22 cellular contexts compared by ENCODE assay signal in the genomic region with DNA sequence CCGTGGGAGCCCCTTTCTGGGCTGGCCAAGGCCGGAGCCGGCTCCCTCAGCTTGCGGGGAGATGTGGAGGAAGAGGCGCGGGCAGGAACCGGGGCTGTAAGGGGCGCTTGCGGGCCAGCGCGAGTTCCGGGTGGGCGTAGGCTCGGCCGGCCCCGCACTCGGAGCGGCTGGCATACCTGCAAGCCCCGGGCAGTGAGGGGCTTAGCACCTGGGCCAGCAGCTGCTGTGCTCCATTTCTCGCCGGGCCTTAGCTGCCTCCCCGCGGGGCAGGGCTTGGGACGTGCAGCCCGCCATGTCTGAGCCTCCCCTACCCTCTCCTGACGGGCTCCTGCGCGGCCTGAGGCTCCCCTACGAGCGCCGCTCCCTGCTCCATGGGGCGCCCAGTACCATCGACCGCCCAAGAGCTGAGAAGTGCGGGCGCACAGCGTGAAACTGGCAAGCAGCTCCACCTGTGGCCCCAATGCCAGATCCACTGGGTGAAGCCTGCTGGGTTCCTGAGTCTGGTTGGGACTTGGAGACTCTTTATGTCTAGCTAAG.
DNase-seq lines count a peak whose midpoint lies in the region; ATAC-seq and TF ChIP-seq lines count a peak whose summit lies in the region.
"Had no signal": no experiment of that assay in that cellular context is flagged by ENCODE, and none has a peak within 500 bp of the region (broad histone marks: within the 10 kb centered on the region; RNA-seq: fewer than 3 reads in every experiment).

No MANE protein-coding gene starts in this region.

- H3K4me3 ChIP-seq in OCI-LY3 (ENCODE audit: low read length) (peak overlapping the region; percentile 81; the same call in 1 of the 2 replicates), testis (peak overlapping the region; percentile 15 to 50), neuronal stem cell (ENCODE audit: low read length in 2 of 2) (no peak overlapping the region)
- H3K4me3 ChIP-seq: MG63, ovary, right atrium auricular region, uterus had no signal

- H2BK12ac ChIP-seq in neuronal stem cell (ENCODE audit: low read length): no peak overlapping the region

- H3K27ac ChIP-seq in OCI-LY3 (ENCODE audit: low read length) (no peak overlapping the region), testis (no peak overlapping the region), neuronal stem cell (replicated peaks; ENCODE audit: low read length) (no peak overlapping the region)
- H3K27ac ChIP-seq: ovary, right atrium auricular region, uterus had no signal

- peaks cover 2 to 5% of the 10 kb centered on the region in 2 donors for H3K9me3 Mint-ChIP-seq in activated T-cell treated with anti-CD3 and anti-CD28 coated beads, Interleukin-2, amount 50 U/mL, for 72 hours
- H3K9me3 Mint-ChIP-seq in central memory CD8-positive, alpha-beta T cell: no peaks in the 10 kb centered on the region

- TF ChIP-seq POLR2A in testis (IDR thresholded peaks at IDR 0.05): no peak

- no peak overlapping the region for H3K23ac ChIP-seq in neuronal stem cell (ENCODE audit: low read depth, low read length, poor library complexity)

- H2BK15ac ChIP-seq in neuronal stem cell (ENCODE audit: low read length): no peak overlapping the region

- H2BK5ac ChIP-seq in neuronal stem cell (ENCODE audit: low read length): no peak overlapping the region

- H3K9me3 ChIP-seq in OCI-LY3 (ENCODE audit: insufficient read depth, low read length) (no peaks in the 10 kb centered on the region), testis (no peaks in the 10 kb centered on the region), neuronal stem cell (replicated peaks in 1 of 2; ENCODE audit: control insufficient read depth in 2 of 2, insufficient read depth in 1 of 2, low read depth in 1 of 2, low read length in 2 of 2) (peaks cover 0 to 4% of the 10 kb centered on the region in 2 donors)
- H3K9me3 ChIP-seq: lower lobe of right lung, MG63, ovary, right atrium auricular region, uterus had no signal

- H3K27me3 Mint-ChIP-seq in activated T-cell treated with anti-CD3 and anti-CD28 coated beads, Interleukin-2, amount 50 U/mL, for 72 hours (ENCODE audit: low read depth): no peaks in the 10 kb centered on the region
- no peaks in the 10 kb centered on the region for H3K27me3 Mint-ChIP-seq in central memory CD8-positive, alpha-beta T cell

- peak overlapping the region; percentile 92 for H3K27ac Mint-ChIP-seq in activated T-cell treated with anti-CD3 and anti-CD28 coated beads, Interleukin-2, amount 50 U/mL, for 72 hours
- peak overlapping the region; percentile 90 for H3K27ac Mint-ChIP-seq in central memory CD8-positive, alpha-beta T cell (ENCODE audit: low read depth)

- no peak overlapping the region for H3K4ac ChIP-seq in neuronal stem cell (ENCODE audit: low read length)

- H4K91ac ChIP-seq in neuronal stem cell (ENCODE audit: low read depth, low read length, poor library complexity): no peak overlapping the region

- TF ChIP-seq CTCF in OCI-LY3 (IDR thresholded peaks at IDR 0.05; ENCODE audit: low read depth, low read length) (no peak), testis (IDR thresholded peaks at IDR 0.05) (no peak)

- no peak overlapping the region for H3K18ac ChIP-seq in neuronal stem cell (ENCODE audit: low read length)

- no peak for ATAC-seq in activated T-cell treated with anti-CD3 and anti-CD28 coated beads, Interleukin-2, amount 50 U/mL, for 72 hours (replicated peaks in 1 of 2)
- ATAC-seq in central memory CD8-positive, alpha-beta T cell (replicated peaks; ENCODE audit: extremely low read depth, poor library complexity, severe bottlenecking): no peak
- ATAC-seq in GM21786 (IDR thresholded peaks at IDR 0.05; ENCODE audit: unreplicated experiment): no peak

- H3K4me1 ChIP-seq in OCI-LY3 (ENCODE audit: low read length) (peaks cover 11% of the 10 kb centered on the region), testis (no peaks in the 10 kb centered on the region), neuronal stem cell (ENCODE audit: control insufficient read depth in 2 of 2, insufficient read depth in 1 of 2, low read depth in 1 of 2, low read length in 2 of 2) (no peaks in the 10 kb centered on the region)
- H3K4me1 ChIP-seq: lower lobe of right lung, right atrium auricular region, uterus had no signal

- H3K4me2 ChIP-seq in OCI-LY3 (ENCODE audit: low read length): no peak overlapping the region; the same call in 1 of the 2 replicates
- H3K4me2 ChIP-seq in neuronal stem cell (ENCODE audit: insufficient read depth, low read length, poor library complexity, severe bottlenecking): no peak overlapping the region

- no peak overlapping the region for H3K9ac ChIP-seq in OCI-LY3 (ENCODE audit: low read length)
- H3K9ac ChIP-seq in neuronal stem cell (ENCODE audit: low read depth, low read length, poor library complexity): no peak overlapping the region

- H3K36me3 Mint-ChIP-seq in activated T-cell treated with anti-CD3 and anti-CD28 coated beads, Interleukin-2, amount 50 U/mL, for 72 hours (ENCODE audit: insufficient read depth in 2 of 2): peaks cover 2 to 5% of the 10 kb centered on the region in 2 donors
- peaks cover 12% of the 10 kb centered on the region for H3K36me3 Mint-ChIP-seq in central memory CD8-positive, alpha-beta T cell (ENCODE audit: insufficient read depth)

- no peaks in the 10 kb centered on the region for H4K20me1 ChIP-seq in OCI-LY3 (ENCODE audit: insufficient read depth, low read length)

- intact Hi-C loops in testis (cut with DNase I; ENCODE audit: low total_unique reads): no loop called here

- no peaks in the 10 kb centered on the region for H3K36me3 ChIP-seq in OCI-LY3 (replicated peaks; ENCODE audit: low read depth, low read length)
- no peaks in the 10 kb centered on the region for H3K36me3 ChIP-seq in testis (ENCODE audit: low read depth, missing control alignments)
- H3K36me3 ChIP-seq in neuronal stem cell (replicated peaks in 1 of 2; ENCODE audit: control insufficient read depth in 2 of 2, insufficient read depth in 2 of 2, low read length in 2 of 2): no peaks in the 10 kb centered on the region
- H3K36me3 ChIP-seq: lower lobe of right lung, MG63, ovary, right atrium auricular region, uterus had no signal

- no peak overlapping the region for H3K14ac ChIP-seq in neuronal stem cell (ENCODE audit: low read length)

- peak overlapping the region; percentile 85 to 95 for H3K4me3 Mint-ChIP-seq in activated T-cell treated with anti-CD3 and anti-CD28 coated beads, Interleukin-2, amount 50 U/mL, for 72 hours
- H3K4me3 Mint-ChIP-seq in central memory CD8-positive, alpha-beta T cell: peak overlapping the region; percentile 78

- no peaks in the 10 kb centered on the region for H3K79me2 ChIP-seq in OCI-LY3 (ENCODE audit: low read length)

- no peak overlapping the region for H4K8ac ChIP-seq in neuronal stem cell (ENCODE audit: low read depth, low read length)

- H3K27me3 ChIP-seq in OCI-LY3 (ENCODE audit: low read depth, low read length): no peaks in the 10 kb centered on the region; the same call in 1 of the 2 replicates
- H3K27me3 ChIP-seq in testis: no peaks in the 10 kb centered on the region
- H3K27me3 ChIP-seq in neuronal stem cell (ENCODE audit: control insufficient read depth in 3 of 3, insufficient read depth in 3 of 3, low read depth in 1 of 3, low read length in 3 of 3): no peaks in the 10 kb centered on the region
- H3K27me3 ChIP-seq: MG63, ovary, right atrium auricular region, uterus had no signal

- H3K4me1 Mint-ChIP-seq in activated T-cell treated with anti-CD3 and anti-CD28 coated beads, Interleukin-2, amount 50 U/mL, for 72 hours (ENCODE audit: low read depth): peaks cover 15% of the 10 kb centered on the region
- peaks cover 18% of the 10 kb centered on the region for H3K4me1 Mint-ChIP-seq in central memory CD8-positive, alpha-beta T cell

- no peaks in the 10 kb centered on the region for H3K79me1 ChIP-seq in neuronal stem cell (ENCODE audit: low read depth, low read length)

- H2AFZ ChIP-seq in OCI-LY3 (ENCODE audit: low read depth, low read length): no peak overlapping the region
- H2AFZ ChIP-seq in neuronal stem cell (ENCODE audit: low read length): no peak overlapping the region

- H2BK120ac ChIP-seq in neuronal stem cell (ENCODE audit: low read depth, low read length): no peak overlapping the region

- no peak for DNase-seq in activated T-cell treated with anti-CD3 and anti-CD28 coated beads, Interleukin-2, amount 50 U/mL, for 72 hours
- no peak for DNase-seq in activated T-cell treated with anti-CD3 and anti-CD28 coated beads for 4 hours
- DNase-seq in central memory CD8-positive, alpha-beta T cell (ENCODE audit: low spot score in 2 of 2): no peak
- peak; percentile 57 for DNase-seq in testis
- no peak for DNase-seq in mucosa of gallbladder (ENCODE audit: low spot score)
- no peak for DNase-seq in neuronal stem cell (ENCODE audit: low spot score)
- DNase-seq: activated effector memory CD4-positive, alpha-beta T cell treated with anti-CD3 and anti-CD28 coated beads, Interleukin-2, amount 50 U/mL, for 16 hours; anterior cingulate cortex; foreskin fibroblast; IMR-90; kidney; lower lobe of right lung; MG63; NCI-H146; NCI-H526 treated with DMSO at 0.1 percent for 48 hours; ovary; Right ventricle myocardium superior; stimulated activated CD4-positive, alpha-beta T cell treated with anti-CD3 and anti-CD28 coated beads, Interleukin-12 subunit alpha, Interleukin-12 subunit beta, amount 100 ng/mL, for 4 hours; uterus had no signal

- no peak overlapping the region for H2AK5ac ChIP-seq in neuronal stem cell (ENCODE audit: low read depth, low read length)

- 75 to 82% methylated on average over 8 to 36 of the region's 37 CpGs for WGBS in testis, 2 donors
- no CpG with 5 or more reads among the region's 37 CpGs for WGBS in neuronal stem cell (ENCODE audit: extremely low coverage in 2 of 2, insufficient read length in 2 of 2, insufficient replicate concordance in 1 of 2), 2 donors

Comparison
In these comparisons a context has a peak if more than half of its experiments do, and no peak if none do; other contexts are left out.
1. H3K4me3 ChIP-seq: peak in OCI-LY3 (single experiment) and testis (2 of 2); none in neuronal stem cell (0 of 2).